28 cellular contexts compared by ENCODE assay signal in the genomic region with DNA sequence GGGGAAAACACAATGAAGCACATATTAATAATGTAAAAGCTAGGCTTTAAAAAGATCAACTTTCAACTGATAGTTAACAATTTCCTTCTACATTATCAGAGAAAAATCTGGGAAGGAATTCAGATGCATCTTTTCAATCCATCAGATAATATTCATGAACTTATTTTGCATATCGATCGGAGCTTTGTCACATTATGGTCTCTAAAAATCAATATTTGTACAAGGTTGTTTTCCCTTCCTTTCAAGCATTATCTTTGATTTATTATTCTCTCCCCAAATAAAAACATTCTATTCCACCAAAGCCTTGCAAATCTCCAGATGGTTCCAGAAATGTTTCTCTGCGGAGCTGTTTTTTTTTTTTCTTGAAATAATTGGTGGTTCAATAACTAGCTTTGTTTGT.
"Had no signal": no experiment of that assay in that cellular context is flagged by ENCODE, and none has a peak within 500 bp of the region (broad histone marks: within the 10 kb centered on the region; RNA-seq: fewer than 3 reads in every experiment).

No MANE protein-coding gene starts in this region.

- ATAC-seq: activated CD8-positive, alpha-beta T cell treated with anti-CD3 and anti-CD28 coated beads for 36 hours; activated naive CD8-positive, alpha-beta T cell treated with anti-CD3 and anti-CD28 coated beads, Interleukin-2, amount 50 U/mL, for 24 hours; effector memory CD8-positive, alpha-beta T cell; foreskin keratinocyte; gastrocnemius medialis; heart left ventricle; WTC11 had no signal

- H3K4me1 ChIP-seq: adrenal gland, foreskin keratinocyte, gastrocnemius medialis, heart left ventricle had no signal

- H3K4me3 ChIP-seq: adrenal gland, body of pancreas, esophagus muscularis mucosa, gastrocnemius medialis, heart left ventricle had no signal

- H3K27ac ChIP-seq: adrenal gland, esophagus muscularis mucosa, foreskin keratinocyte, gastrocnemius medialis, heart left ventricle had no signal

- H3K27me3 ChIP-seq: adrenal gland, body of pancreas, esophagus muscularis mucosa, foreskin keratinocyte, gastrocnemius medialis, heart left ventricle had no signal

- H3K36me3 ChIP-seq: adrenal gland, esophagus muscularis mucosa, gastrocnemius medialis, heart left ventricle had no signal

- H3K9me3 ChIP-seq: adrenal gland, body of pancreas, esophagus muscularis mucosa, gastrocnemius medialis, heart left ventricle had no signal

- DNase-seq: activated CD4-positive, alpha-beta T cell treated with anti-CD3 and anti-CD28 coated beads for 48 hours; activated CD4-positive, alpha-beta T cell treated with anti-CD3 and anti-CD28 coated beads, Interleukin-2, amount 50 U/mL, for 1 hour; activated CD4-positive, alpha-beta T cell treated with anti-CD3 and anti-CD28 coated beads, Interleukin-2, amount 50 U/mL, for 48 hours; activated CD8-positive, alpha-beta memory T cell treated with anti-CD3 and anti-CD28 coated beads for 24 hours; activated CD8-positive, alpha-beta T cell treated with anti-CD3 and anti-CD28 coated beads for 36 hours; activated effector memory CD4-positive, alpha-beta T cell treated with anti-CD3 and anti-CD28 coated beads, Interleukin-2, amount 50 U/mL, for 16 hours; activated naive CD4-positive, alpha-beta T cell treated with anti-CD3 and anti-CD28 coated beads for 36 hours; activated naive CD8-positive, alpha-beta T cell treated with anti-CD3 and anti-CD28 coated beads for 36 hours; activated naive CD8-positive, alpha-beta T cell treated with anti-CD3 and anti-CD28 coated beads, Interleukin-2, amount 50 U/mL, for 24 hours; activated T-cell treated with anti-CD3 and anti-CD28 coated beads, Interleukin-2, amount 50 U/mL, for 1 hour; activated T-cell treated with anti-CD3 and anti-CD28 coated beads, Interleukin-2, amount 50 U/mL, for 48 hours; adrenal gland; amygdala; aorta; body of pancreas; caudate nucleus; cortex of kidney; dermis blood vessel endothelial cell; effector CD4-positive, alpha-beta T cell; effector memory CD8-positive, alpha-beta T cell; erythroblast; foreskin keratinocyte; gastrocnemius medialis; glutamatergic neuron; heart left ventricle; T-helper 2 cell had no signal
